8 cellular contexts compared by ENCODE assay signal in the genomic region with DNA sequence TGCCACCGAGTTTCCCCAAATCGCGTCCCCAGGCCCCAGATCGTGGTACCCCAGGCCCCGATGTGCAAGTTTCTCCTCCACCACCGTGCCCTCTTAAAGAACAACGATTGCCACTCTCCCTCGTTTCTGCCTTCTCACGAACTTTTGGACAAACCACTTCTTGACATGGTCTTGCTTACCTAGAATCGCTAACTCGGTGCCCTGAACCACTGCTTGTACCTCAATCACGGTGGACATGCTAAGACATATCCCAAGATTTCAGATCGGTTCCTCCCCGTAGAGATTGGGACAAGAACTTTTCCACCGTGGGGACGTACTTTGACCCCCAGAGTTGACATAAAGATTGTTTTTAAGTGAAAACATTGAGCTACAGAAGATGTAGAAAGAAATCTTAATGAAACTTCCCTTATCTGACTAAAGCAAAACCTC. TPM values are rescaled to one million over a fixed set of nuclear protein-coding genes. Genes with fewer than 3 reads are reported as not detected.
DNase-seq lines count a peak whose midpoint lies in the region; ATAC-seq, FAIRE-seq and TF ChIP-seq lines count a peak whose summit lies in the region.

No MANE protein-coding gene starts in this region.

- POLR2A ChIA-PET in A549 (lab: Yijun Ruan, JAX), result interaction anchor here (1.0 kb wide), 1 partner anchor 23 kb away, joined by 5 read pairs; a partner anchor contains a TSS

- no peaks in the 10 kb centered on the region for H3K36me3 ChIP-seq in ascending aorta
- H3K36me3 ChIP-seq in mesendoderm (ENCODE audit: control insufficient read depth, insufficient read depth, low read length), result no peaks in the 10 kb centered on the region

- H3K4me2 ChIP-seq in A549, result peak overlapping the region; percentile 83
- peak overlapping the region; percentile 58 for H3K4me2 ChIP-seq in mesendoderm (ENCODE audit: low read length)

- TF ChIP-seq CTCF in A549 (IDR thresholded peaks at IDR 0.05), result no peak
- no peak for TF ChIP-seq CTCF in HFF-Myc (IDR thresholded peaks at IDR 0.05; ENCODE audit: low read depth, low read length, missing control alignments)
- no peak for TF ChIP-seq CTCF in ascending aorta (IDR thresholded peaks at IDR 0.05)

- H3K79me2 ChIP-seq in mesendoderm (ENCODE audit: control insufficient read depth, insufficient read depth, low read length), result peaks cover 26% of the 10 kb centered on the region

- TF ChIP-seq EP300 in A549 (IDR thresholded peaks at IDR 0.05), result no peak

- H3K4ac ChIP-seq in mesendoderm (ENCODE audit: low read depth, low read length), result peak overlapping the region; percentile 41

- 40% methylated on average over 16 of the region's 16 CpGs for WGBS in A549 (ENCODE audit: missing lambda C conversion rate)
- no CpG with 5 or more reads among the region's 16 CpGs for WGBS in mesendoderm (ENCODE audit: extremely low coverage, insufficient coverage, low lambda C conversion rate)

- no peak overlapping the region for H2BK15ac ChIP-seq in mesendoderm (replicated peaks; ENCODE audit: low read depth)

- CTCF ChIA-PET in A549 (lab: Yijun Ruan, JAX), result no interaction called here

- H2AK5ac ChIP-seq in mesendoderm (ENCODE audit: low read length), result no peak overlapping the region

- H4K8ac ChIP-seq in mesendoderm (ENCODE audit: low read depth, low read length), result peak overlapping the region; percentile 76

- no peak for TF ChIP-seq POLR2A in A549 (IDR thresholded peaks at IDR 0.05; ENCODE audit: low read length)

- H3K4me3 ChIP-seq in A549 (peak overlapping the region; percentile 73), HFF-Myc (replicated peaks; ENCODE audit: low read depth, low read length) (peak overlapping the region; percentile 92), ascending aorta (peak overlapping the region; percentile 98 to 100), mesendoderm (ENCODE audit: low read length) (peak overlapping the region; percentile 84)

- peak overlapping the region; percentile 8 for H4K5ac ChIP-seq in mesendoderm (ENCODE audit: low read length)

- no peak for DNase-seq in A549 (ENCODE audit: low read depth in 1 of 2, low spot score in 1 of 2)
- DNase-seq in HFF-Myc (ENCODE audit: extremely low read depth, low read depth), result no peak
- DNase-seq in ascending aorta (ENCODE audit: low spot score in 2 of 2), result no peak
- DNase-seq in mesendoderm, result no peak
- no peak for DNase-seq in NAMALWA (ENCODE audit: low spot score)
- DNase-seq in NCI-H1417 treated with DMSO at 0.1 percent for 48 hours (lab: John Stamatoyannopoulos, UW), result no peak
- no peak for DNase-seq in HT-29 (ENCODE audit: low spot score)

- H3K27ac ChIP-seq in A549 (peak overlapping the region; percentile 90 to 96), ascending aorta (peak overlapping the region; percentile 97 to 98), mesendoderm (ENCODE audit: low read depth, low read length) (peak overlapping the region; percentile 91)

- no peak for TF ChIP-seq RAD21 in A549 (conservative IDR thresholded peaks at IDR 0.05 in 1 of 2, IDR thresholded peaks at IDR 0.05 in 1 of 2)

- peak overlapping the region; percentile 92 for H3K9ac ChIP-seq in mesendoderm (ENCODE audit: low read length)

- ATAC-seq in A549 (no peak), HG02610 (IDR thresholded peaks at IDR 0.05; ENCODE audit: unreplicated experiment) (no peak)

- intact Hi-C loops in ascending aorta (cut with DNase I), result loop anchor here (1.0 to 10.0 kb wide), 2 partner anchors 23 to 245 kb away; a partner anchor contains a TSS

- no peaks in the 10 kb centered on the region for H3K27me3 ChIP-seq in ascending aorta
- H3K27me3 ChIP-seq in mesendoderm (ENCODE audit: insufficient read depth, low read length, poor library complexity), result no peaks in the 10 kb centered on the region

- FAIRE-seq in A549 (lab: Jason Lieb, UNC), result no peak

- no peaks in the 10 kb centered on the region for H3K9me3 ChIP-seq in A549
- no peaks in the 10 kb centered on the region for H3K9me3 ChIP-seq in ascending aorta

- H3K18ac ChIP-seq in mesendoderm (ENCODE audit: low read length), result peak overlapping the region; percentile 75

- H3K4me1 ChIP-seq in A549 (peaks cover 25% of the 10 kb centered on the region; the same call in 2 of the 3 replicates), ascending aorta (peaks cover 0 to 4% of the 10 kb centered on the region in 2 donors), mesendoderm (ENCODE audit: control insufficient read depth, low read depth, low read length) (peaks cover 3% of the 10 kb centered on the region)

- H2BK5ac ChIP-seq in mesendoderm (ENCODE audit: low read length), result peak overlapping the region; percentile 35

- H3K56ac ChIP-seq in mesendoderm (ENCODE audit: low read length), result peak overlapping the region; percentile 97

- H3K79me1 ChIP-seq in mesendoderm (ENCODE audit: low read length), result peaks cover 1% of the 10 kb centered on the region

- no peak overlapping the region for H2BK120ac ChIP-seq in mesendoderm (ENCODE audit: low read depth, low read length)

- H3K23ac ChIP-seq in mesendoderm (ENCODE audit: low read length), result peak overlapping the region; percentile 69

TF ChIP-seq in A549, 52 proteins besides CTCF, POLR2A, EP300 and RAD21:
- TF ChIP-seq KDM1A (IDR thresholded peaks at IDR 0.05; ENCODE audit: low read depth), result no peak
- no peak for TF ChIP-seq PHF8 (IDR thresholded peaks at IDR 0.05; ENCODE audit: borderline replicate concordance, low read depth)
- TF ChIP-seq HDAC2 (IDR thresholded peaks at IDR 0.05), result 0 out of 2 replicates have a peak, but pooled peaks have one; percentile 1

RNA-seq across cellular contexts. Expression of a gene that starts 0.5 kb away (rescaled TPM):
- polyA plus RNA-seq in A549 (2011; rRNA removed) (32.1 and 36.8 TPM in 2 replicates), A549 (2017; fragmentation: RNase III; extraction: RNeasy Plus Mini Kit Qiagen cat#74134 plus additional on column Dnase treatment) (22.2 to 22.7 TPM (median 22.6 TPM) in 3 replicates)
- 12.0 and 15.0 TPM in 2 replicates for polyA plus RNA-seq in A549 (2012; cell fraction: cytosol; rRNA removed)
- polyA plus RNA-seq in A549 (2012; cell fraction: nucleus; rRNA removed), result 13.8 and 15.4 TPM in 2 replicates
- polyA minus RNA-seq in A549 (2011; rRNA and poly(A)+ RNA removed), result 55.8 and 65.1 TPM in 2 replicates
- 25.0 TPM for total RNA-seq in ascending aorta
- polyA plus RNA-seq in mesendoderm (2013, experiment 1 of 2), result 46.4 TPM
- polyA plus RNA-seq in mesendoderm (2013, experiment 2 of 2), result 44.8 TPM
- 35.9 and 38.2 TPM in 2 replicates for total RNA-seq in HT-29 (2014; rRNA removed; shearing (Covaris generic))
